ENCODE assay signal across 24 cellular contexts in genomic region chr20:36997121-36997520, GRCh38.
"Had no signal": no experiment of that assay in that cellular context is flagged by ENCODE, and none has a peak within 500 bp of the region (broad histone marks: within the 10 kb centered on the region; RNA-seq: fewer than 3 reads in every experiment).

No MANE protein-coding gene starts in this region.

- H3K27ac Mint-ChIP-seq: natural killer cell treated with Interleukin-12 subunit alpha and Interleukin-12 subunit beta and Interleukin-15 and Interleukin-18, amount 100 ng/mL, for 72 hours; neural progenitor cell; stimulated activated effector memory CD8-positive, alpha-beta T cell treated with anti-CD3 and anti-CD28 coated beads, Interleukin-12 subunit alpha, Interleukin-12 subunit beta, amount 100 ng/mL, for 72 hours; type B pancreatic cell had no signal

- H3K27me3 ChIP-seq: dorsolateral prefrontal cortex, gastrocnemius medialis, neural progenitor cell, right atrium auricular region, testis, tibial artery had no signal

- H3K36me3 ChIP-seq: gastrocnemius medialis, lower lobe of right lung, prostate gland, right atrium auricular region had no signal

- H3K9me3 ChIP-seq: gastrocnemius medialis, prostate gland, testis, tibial artery had no signal

- H3K9ac ChIP-seq: neural progenitor cell had no signal

- DNase-seq: dorsolateral prefrontal cortex; effector CD4-positive, alpha-beta T cell; foreskin fibroblast; gastrocnemius medialis; head of caudate nucleus; left ventricle myocardium superior; lower lobe of right lung; stimulated activated CD4-positive, alpha-beta T cell treated with anti-CD3 and anti-CD28 coated beads, Interleukin-12 subunit alpha, Interleukin-12 subunit beta, amount 100 ng/mL, for 4 hours; stimulated activated CD4-positive, alpha-beta T cell treated with anti-CD3 and anti-CD28 coated beads, Interleukin-1b, Interleukin-23, amount 100 ng/mL, for 48 hours; stimulated activated CD4-positive, alpha-beta T cell treated with anti-CD3 and anti-CD28 coated beads, Interleukin-4, amount 100 ng/mL, for 1 hour; stimulated activated naive CD4-positive, alpha-beta T cell treated with Interleukin-2 at 50 U/mL for 16 hours; substantia nigra; testis; tibial artery had no signal

- ATAC-seq: esophagus mucosa; gastrocnemius medialis; left ventricle myocardium superior; lower lobe of right lung; natural killer cell treated with Interleukin-12 subunit alpha and Interleukin-12 subunit beta and Interleukin-15 and Interleukin-18, amount 100 ng/mL, for 72 hours; sciatic nerve; stimulated activated effector memory CD8-positive, alpha-beta T cell treated with anti-CD3 and anti-CD28 coated beads, Interleukin-12 subunit alpha, Interleukin-12 subunit beta, amount 100 ng/mL, for 72 hours had no signal

- H3K9me3 Mint-ChIP-seq: stimulated activated effector memory CD8-positive, alpha-beta T cell treated with anti-CD3 and anti-CD28 coated beads, Interleukin-12 subunit alpha, Interleukin-12 subunit beta, amount 100 ng/mL, for 72 hours had no signal

- H3K4me3 ChIP-seq: dorsolateral prefrontal cortex, gastrocnemius medialis, lower lobe of right lung, neural progenitor cell, prostate gland, right atrium auricular region, smooth muscle cell, testis, tibial artery had no signal

- H3K27me3 Mint-ChIP-seq: natural killer cell treated with Interleukin-12 subunit alpha and Interleukin-12 subunit beta and Interleukin-15 and Interleukin-18, amount 100 ng/mL, for 72 hours; type B pancreatic cell had no signal

- H3K27ac ChIP-seq: dorsolateral prefrontal cortex, epithelial cell of prostate, gastrocnemius medialis, lower lobe of right lung, neural progenitor cell, prostate gland, right atrium auricular region, testis, tibial artery had no signal

- H3K4me3 Mint-ChIP-seq: natural killer cell treated with Interleukin-12 subunit alpha and Interleukin-12 subunit beta and Interleukin-15 and Interleukin-18, amount 100 ng/mL, for 72 hours; neural progenitor cell; stimulated activated effector memory CD8-positive, alpha-beta T cell treated with anti-CD3 and anti-CD28 coated beads, Interleukin-12 subunit alpha, Interleukin-12 subunit beta, amount 100 ng/mL, for 72 hours; type B pancreatic cell had no signal

- H3K4me1 Mint-ChIP-seq: neural progenitor cell; stimulated activated effector memory CD8-positive, alpha-beta T cell treated with anti-CD3 and anti-CD28 coated beads, Interleukin-12 subunit alpha, Interleukin-12 subunit beta, amount 100 ng/mL, for 72 hours had no signal

- H3K4me1 ChIP-seq: gastrocnemius medialis, lower lobe of right lung, neural progenitor cell, prostate gland, right atrium auricular region, testis, tibial artery had no signal
